In the genomic region with DNA sequence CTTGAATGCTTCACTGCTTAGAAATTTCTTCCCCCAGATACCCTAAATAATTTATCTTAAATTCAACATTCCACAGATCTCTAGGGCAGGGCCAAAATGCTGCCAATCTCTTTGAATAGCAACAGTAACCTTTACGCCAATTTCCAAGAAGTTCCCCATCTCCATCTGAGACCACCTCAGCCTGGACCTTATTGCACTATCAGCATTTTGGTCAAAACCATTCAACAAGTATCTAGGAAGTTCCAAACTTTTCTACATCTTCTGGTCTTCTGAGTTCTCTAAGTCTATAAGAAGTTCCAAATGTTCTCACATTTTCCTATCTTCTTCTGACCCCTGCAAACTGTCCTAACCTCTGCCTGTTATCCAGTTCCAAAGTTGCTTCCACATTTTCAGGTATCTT, we compare ENCODE assay signal across 26 cellular contexts.
"Had no signal": no experiment of that assay in that cellular context is flagged by ENCODE, and none has a peak within 500 bp of the region (broad histone marks: within the 10 kb centered on the region; RNA-seq: fewer than 3 reads in every experiment).

No MANE protein-coding gene starts in this region.

- H3K36me3 ChIP-seq: stomach, suprapubic skin, thoracic aorta, thyroid gland, tibial artery, tibial nerve, transverse colon, upper lobe of left lung, upper lobe of right lung, uterus, vagina had no signal

- H3K27me3 ChIP-seq: testis, thyroid gland, tibial nerve, upper lobe of left lung, uterus, vagina had no signal

- DNase-seq: stimulated activated CD4-positive, alpha-beta T cell treated with anti-CD3 and anti-CD28 coated beads, Interleukin-2, amount 100 ng/mL, for 48 hours; stimulated activated CD4-positive, alpha-beta T cell treated with anti-CD3 and anti-CD28 coated beads, Interleukin-4, amount 100 ng/mL, for 1 hour; stimulated activated CD4-positive, alpha-beta T cell treated with anti-CD3 and anti-CD28 coated beads, Interleukin-4, amount 100 ng/mL, for 4 hours; stimulated activated CD8-positive, alpha-beta memory T cell treated with anti-CD3 and anti-CD28 coated beads, Interleukin-4, amount 100 ng/mL, for 48 hours; stimulated activated naive B cell treated with anti-CD40 and anti-IgM and Interleukin-4, amounts not matched to agents 10 μg/mL and 1 μg/mL and 100 μg/mL, for 72 hours; stimulated activated naive CD4-positive, alpha-beta T cell; stimulated activated naive CD4-positive, alpha-beta T cell treated with Interleukin-2 at 50 U/mL for 16 hours; stimulated activated naive CD8-positive, alpha-beta T cell treated with anti-CD3 and anti-CD28 coated beads, Interleukin-15, amount 100 ng/mL, for 72 hours; stimulated activated naive CD8-positive, alpha-beta T cell treated with anti-CD3 and anti-CD28 coated beads, Interleukin-15, Interleukin-2, amounts not matched to agents 100 U/mL and 50 U/mL, for 24 hours; stomach; substantia nigra; testis; thyroid gland; tibial artery; transverse colon; trophoblast cell; upper lobe of left lung; upper lobe of right lung; uterus had no signal

- H3K27ac ChIP-seq: stomach, suprapubic skin, testis, thoracic aorta, thyroid gland, tibial artery, tibial nerve, transverse colon, upper lobe of left lung, upper lobe of right lung, uterus, vagina had no signal

- FAIRE-seq: urothelium cell line had no signal

- H3K9me3 ChIP-seq: suprapubic skin, testis, thoracic aorta, thyroid gland, tibial artery, transverse colon, upper lobe of left lung, upper lobe of right lung, uterus, vagina had no signal

- H3K4me1 ChIP-seq: testis, thyroid gland, upper lobe of right lung, vagina had no signal

- ATAC-seq: stimulated activated effector memory CD8-positive, alpha-beta T cell treated with anti-CD3 and anti-CD28 coated beads, Interleukin-12 subunit alpha, Interleukin-12 subunit beta, amount 100 ng/mL, for 72 hours; stimulated activated memory B cell treated with anti-CD40 and anti-IgM and Interleukin-4, amounts not matched to agents 10 μg/mL and 1 μg/mL and 100 μg/mL, for 72 hours; stimulated activated naive B cell treated with anti-CD40 and anti-IgM and Interleukin-4, amounts not matched to agents 10 μg/mL and 1 μg/mL and 100 μg/mL, for 72 hours; stimulated activated naive CD8-positive, alpha-beta T cell treated with anti-CD3 and anti-CD28 coated beads, Interleukin-15, amount 100 ng/mL, for 72 hours; stimulated activated naive CD8-positive, alpha-beta T cell treated with anti-CD3 and anti-CD28 coated beads, Interleukin-15, Interleukin-2, amounts not matched to agents 100 U/mL and 50 U/mL, for 24 hours; upper lobe of right lung had no signal

- H3K4me3 ChIP-seq: stomach, suprapubic skin, testis, thoracic aorta, thyroid gland, tibial artery, tibial nerve, transverse colon, upper lobe of left lung, upper lobe of right lung, uterus, vagina had no signal
